Comparison of ENCODE assay signal across 12 cellular contexts in the genomic region with DNA sequence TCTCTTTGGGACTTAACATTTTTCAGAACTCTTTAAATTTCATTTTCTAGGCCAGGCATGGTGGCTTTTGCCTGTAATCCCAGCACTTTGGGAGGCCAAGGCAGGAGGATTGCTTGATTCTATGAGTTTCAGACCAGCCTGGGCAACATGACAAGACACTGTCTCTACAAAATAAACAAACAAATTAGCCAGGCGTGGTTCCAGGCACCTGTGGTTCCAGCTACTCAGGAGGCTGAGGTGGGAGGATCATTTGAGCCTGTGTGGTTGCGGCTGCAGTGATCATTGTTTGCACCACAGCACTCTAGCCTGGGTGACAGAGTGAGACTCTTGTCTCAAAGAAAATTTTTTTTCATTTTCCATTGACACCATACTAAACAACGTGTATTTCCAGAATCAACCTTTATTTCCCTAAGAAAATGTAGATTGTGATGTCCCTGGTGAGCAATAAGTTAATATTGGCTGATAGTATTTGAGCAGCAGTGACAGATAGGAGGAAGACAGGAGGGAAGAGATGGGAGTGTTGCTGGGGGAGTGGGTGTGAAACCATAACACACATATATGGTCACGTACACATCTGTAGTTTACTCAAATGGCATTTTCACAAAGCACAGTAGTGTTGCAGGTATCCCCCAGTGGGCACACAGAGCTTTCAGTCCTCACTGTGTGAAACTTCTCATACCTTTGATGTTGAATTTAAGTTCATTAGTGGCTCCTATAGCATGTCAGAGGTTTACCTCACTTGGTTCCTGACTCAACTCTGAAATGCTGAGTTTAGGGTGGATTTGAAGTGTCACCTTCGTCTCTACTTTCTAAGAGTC.
A peak's percentile ranks its signal among the peaks of the same experiment; 100 is the strongest.
DNase-seq lines count a peak whose midpoint lies in the region; ATAC-seq and TF ChIP-seq lines count a peak whose summit lies in the region.
"Had no signal": no experiment of that assay in that cellular context is flagged by ENCODE, and none has a peak within 500 bp of the region (broad histone marks: within the 10 kb centered on the region; RNA-seq: fewer than 3 reads in every experiment).

No MANE protein-coding gene starts in this region.

- H3K4me3 ChIP-seq in right lobe of liver (no peak overlapping the region), right atrium auricular region (no peak overlapping the region)
- H3K4me3 ChIP-seq: GM23338, smooth muscle cell had no signal

- TF ChIP-seq CTCF in GM13977 (IDR thresholded peaks at IDR 0.05; ENCODE audit: extremely low read depth, insufficient read depth, missing control alignments) (no peak), right lobe of liver (IDR thresholded peaks at IDR 0.05) (no peak), right atrium auricular region (IDR thresholded peaks at IDR 0.05) (no peak)

- peaks cover 0 to 8% (median 0%) of the 10 kb centered on the region in 4 donors for H3K4me1 ChIP-seq in right lobe of liver
- peaks cover 0 to 30% of the 10 kb centered on the region in 2 donors for H3K4me1 ChIP-seq in right atrium auricular region

- H3K36me3 ChIP-seq in right lobe of liver (no peaks in the 10 kb centered on the region), right atrium auricular region (no peaks in the 10 kb centered on the region)

- H3K27me3 ChIP-seq in right lobe of liver: no peaks in the 10 kb centered on the region
- H3K27me3 ChIP-seq in right atrium auricular region: no peaks in the 10 kb centered on the region

- ATAC-seq in GM19395 (IDR thresholded peaks at IDR 0.05; ENCODE audit: unreplicated experiment) (peak; percentile 93), HG02885 (IDR thresholded peaks at IDR 0.05; ENCODE audit: poor library complexity, unreplicated experiment) (peak; percentile 89), left ventricle myocardium superior (no peak), right lobe of liver (no peak)
- ATAC-seq: GM23338 had no signal

- DNase-seq in GM13977 (ENCODE audit: low spot score) (peak; percentile 63), NCI-H2029 treated with DMSO at 0.1 percent for 48 hours (lab: John Stamatoyannopoulos, UW) (peak; percentile 70), left ventricle myocardium superior (no peak), right lobe of liver (no peak), right atrium auricular region (ENCODE audit: low spot score) (no peak)
- no peak for DNase-seq in stimulated activated naive CD4-positive, alpha-beta T cell treated with Interleukin-2 at 50 U/mL for 16 hours (lab: John Stamatoyannopoulos, UW)
- DNase-seq: mesenchymal stem cell, NCI-H146 had no signal

- WGBS in right lobe of liver (ENCODE audit: insufficient coverage, low coverage, low lambda C conversion rate, missing lambda C conversion rate): 52% methylated on average over 3 of the region's 5 CpGs

- in situ Hi-C loops in GM13977 (cut with MboI; ENCODE audit: low pct_unique_long_range_greater_than_20kb, low sequenced_read_pairs, unreplicated experiment): no loop called here

- intact Hi-C loops in left ventricle myocardium superior (cut with micrococcal nuclease): no loop called here
- intact Hi-C loops in right lobe of liver (cut with DNase I): no loop called here

- no peak for TF ChIP-seq POLR2A in right lobe of liver (IDR thresholded peaks at IDR 0.05)

- H3K9me3 ChIP-seq in right lobe of liver (no peaks in the 10 kb centered on the region), right atrium auricular region (no peaks in the 10 kb centered on the region)

- H3K27ac ChIP-seq in right lobe of liver: no peak overlapping the region
- H3K27ac ChIP-seq in right atrium auricular region: no peak overlapping the region

Comparison
In these comparisons a context has a peak if more than half of its experiments do, and no peak if none do; other contexts are left out.
1. DNase-seq: peak in GM13977 (single experiment) and NCI-H2029 treated with DMSO at 0.1 percent for 48 hours (single experiment); none in left ventricle myocardium superior (single experiment), right lobe of liver (0 of 3), stimulated activated naive CD4-positive, alpha-beta T cell treated with Interleukin-2 at 50 U/mL for 16 hours (single experiment) and right atrium auricular region (single experiment).
2. ATAC-seq: peak in GM19395 (single experiment) and HG02885 (single experiment); none in left ventricle myocardium superior (single experiment) and right lobe of liver (0 of 4).